Comparison of ENCODE assay signal across 17 cellular contexts in the genomic region with DNA sequence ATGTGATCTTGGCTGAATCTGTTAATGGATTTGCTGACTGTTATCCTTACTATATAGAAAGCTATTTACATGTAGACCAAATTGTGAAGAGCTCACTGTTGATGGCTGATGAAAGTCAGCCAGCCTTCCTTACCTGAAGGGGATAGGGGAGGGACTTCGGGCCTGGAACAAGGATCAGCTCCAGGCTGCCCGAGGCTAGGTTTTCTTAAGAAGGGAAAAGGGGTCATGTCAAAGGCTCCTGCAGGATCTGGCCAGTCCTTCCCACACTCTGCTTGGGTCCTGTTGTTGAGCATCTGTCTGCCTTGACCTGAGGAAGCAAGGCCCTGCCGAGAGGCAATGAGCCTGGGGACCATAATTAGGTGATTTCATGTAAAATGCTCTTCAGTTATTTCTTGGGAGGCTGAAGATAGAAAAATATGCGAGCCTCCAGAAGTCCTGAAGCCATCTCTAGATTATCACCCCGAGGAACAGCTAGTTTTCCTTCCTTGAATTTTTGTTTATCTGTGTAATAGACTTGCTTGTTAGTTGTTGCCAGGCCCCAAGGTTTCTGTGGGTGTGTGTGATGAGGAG.
DNase-seq lines count a peak whose midpoint lies in the region; ATAC-seq and TF ChIP-seq lines count a peak whose summit lies in the region.
"Had no signal": no experiment of that assay in that cellular context is flagged by ENCODE, and none has a peak within 500 bp of the region (broad histone marks: within the 10 kb centered on the region; RNA-seq: fewer than 3 reads in every experiment).

No MANE protein-coding gene starts in this region.

- CTCF ChIA-PET in WTC11 (lab: Charles Lee) = interaction anchor here (0.8 to 1.0 kb wide), 2 partner anchors 11 to 176 kb away, joined by 3 read pairs; no protein-coding TSS in a partner anchor

- H3K36me3 Mint-ChIP-seq in WTC11 = no peaks in the 10 kb centered on the region
- H3K36me3 Mint-ChIP-seq: CD4-positive, CD25-positive, alpha-beta regulatory T cell; CD8-positive, alpha-beta T cell had no signal

- no peak for TF ChIP-seq CTCF in WTC11 (IDR thresholded peaks at IDR 0.05)
- no peak for TF ChIP-seq CTCF in omental fat pad (IDR thresholded peaks at IDR 0.05)

- peak; percentile 90 for DNase-seq in ELF-1 (ENCODE audit: low read depth, low spot score)
- DNase-seq in WTC11 (ENCODE audit: low spot score) = no peak
- DNase-seq in islet precursor cell = peak; percentile 80
- DNase-seq in omental fat pad (ENCODE audit: low spot score) = no peak
- DNase-seq in GM03348 (ENCODE audit: low spot score) = no peak
- no peak for DNase-seq in NCI-H345 treated with DMSO at 0.1 percent for 48 hours (lab: John Stamatoyannopoulos, UW; ENCODE audit: unreplicated experiment)
- DNase-seq in activated T-cell treated with anti-CD3 and anti-CD28 coated beads, Interleukin-2, amount 50 U/mL, for 48 hours = no peak
- no peak for DNase-seq in GOT3 (lab: John Stamatoyannopoulos, UW)
- DNase-seq: CD4-positive, CD25-positive, alpha-beta regulatory T cell; CD8-positive, alpha-beta T cell; DMS 273 treated with DMSO at 0.1 percent for 48 hours; DMS79; EL; GF-D8; GM23248; HFFc6 had no signal

- no peaks in the 10 kb centered on the region for H3K27me3 Mint-ChIP-seq in WTC11 (ENCODE audit: low read depth)
- H3K27me3 Mint-ChIP-seq: B cell had no signal

- H3K4me3 Mint-ChIP-seq in WTC11 = no peak overlapping the region
- H3K4me3 Mint-ChIP-seq: B cell; CD4-positive, CD25-positive, alpha-beta regulatory T cell; CD8-positive, alpha-beta T cell; HFFc6 had no signal

- no peak overlapping the region for H3K27ac Mint-ChIP-seq in WTC11
- H3K27ac Mint-ChIP-seq: B cell; CD4-positive, CD25-positive, alpha-beta regulatory T cell; CD8-positive, alpha-beta T cell; HFFc6 had no signal

- peaks cover 5% of the 10 kb centered on the region; the same call in 1 of the 2 replicates for H3K4me1 Mint-ChIP-seq in WTC11
- H3K4me1 Mint-ChIP-seq: B cell; CD4-positive, CD25-positive, alpha-beta regulatory T cell had no signal

- H3K9me3 Mint-ChIP-seq in WTC11 = peaks cover 3% of the 10 kb centered on the region; the same call in 1 of the 2 replicates
- H3K9me3 Mint-ChIP-seq: CD8-positive, alpha-beta T cell; HFFc6 had no signal

- ATAC-seq in WTC11 = peak; percentile 44
- ATAC-seq in omental fat pad (ENCODE audit: low FRiP score) = peak; percentile 48
- ATAC-seq: CD8-positive, alpha-beta T cell had no signal

- POLR2A ChIA-PET in WTC11 (lab: Charles Lee) = interaction anchor here (0.6 kb wide), 1 partner anchor 42 kb away, joined by 4 read pairs; no protein-coding TSS in a partner anchor

TF ChIP-seq in WTC11, 78 proteins besides CTCF, POLR2A, EP300 and RAD21:
- TF ChIP-seq ZNF396 (CRISPR knock-in tag; IDR thresholded peaks at IDR 0.05; ENCODE audit: borderline replicate concordance) (no peak), ZNF263 (CRISPR knock-in tag; IDR thresholded peaks at IDR 0.05; ENCODE audit: low read depth) (no peak), TCF7 (CRISPR knock-in tag; IDR thresholded peaks at IDR 0.05; ENCODE audit: low read depth) (no peak), ATF1 (CRISPR knock-in tag; IDR thresholded peaks at IDR 0.05) (no peak), ZBTB21 (CRISPR knock-in tag; IDR thresholded peaks at IDR 0.05; ENCODE audit: borderline replicate concordance) (no peak), HMGA2 (CRISPR knock-in tag; IDR thresholded peaks at IDR 0.05) (no peak)
- TF ChIP-seq, protein P1, sequence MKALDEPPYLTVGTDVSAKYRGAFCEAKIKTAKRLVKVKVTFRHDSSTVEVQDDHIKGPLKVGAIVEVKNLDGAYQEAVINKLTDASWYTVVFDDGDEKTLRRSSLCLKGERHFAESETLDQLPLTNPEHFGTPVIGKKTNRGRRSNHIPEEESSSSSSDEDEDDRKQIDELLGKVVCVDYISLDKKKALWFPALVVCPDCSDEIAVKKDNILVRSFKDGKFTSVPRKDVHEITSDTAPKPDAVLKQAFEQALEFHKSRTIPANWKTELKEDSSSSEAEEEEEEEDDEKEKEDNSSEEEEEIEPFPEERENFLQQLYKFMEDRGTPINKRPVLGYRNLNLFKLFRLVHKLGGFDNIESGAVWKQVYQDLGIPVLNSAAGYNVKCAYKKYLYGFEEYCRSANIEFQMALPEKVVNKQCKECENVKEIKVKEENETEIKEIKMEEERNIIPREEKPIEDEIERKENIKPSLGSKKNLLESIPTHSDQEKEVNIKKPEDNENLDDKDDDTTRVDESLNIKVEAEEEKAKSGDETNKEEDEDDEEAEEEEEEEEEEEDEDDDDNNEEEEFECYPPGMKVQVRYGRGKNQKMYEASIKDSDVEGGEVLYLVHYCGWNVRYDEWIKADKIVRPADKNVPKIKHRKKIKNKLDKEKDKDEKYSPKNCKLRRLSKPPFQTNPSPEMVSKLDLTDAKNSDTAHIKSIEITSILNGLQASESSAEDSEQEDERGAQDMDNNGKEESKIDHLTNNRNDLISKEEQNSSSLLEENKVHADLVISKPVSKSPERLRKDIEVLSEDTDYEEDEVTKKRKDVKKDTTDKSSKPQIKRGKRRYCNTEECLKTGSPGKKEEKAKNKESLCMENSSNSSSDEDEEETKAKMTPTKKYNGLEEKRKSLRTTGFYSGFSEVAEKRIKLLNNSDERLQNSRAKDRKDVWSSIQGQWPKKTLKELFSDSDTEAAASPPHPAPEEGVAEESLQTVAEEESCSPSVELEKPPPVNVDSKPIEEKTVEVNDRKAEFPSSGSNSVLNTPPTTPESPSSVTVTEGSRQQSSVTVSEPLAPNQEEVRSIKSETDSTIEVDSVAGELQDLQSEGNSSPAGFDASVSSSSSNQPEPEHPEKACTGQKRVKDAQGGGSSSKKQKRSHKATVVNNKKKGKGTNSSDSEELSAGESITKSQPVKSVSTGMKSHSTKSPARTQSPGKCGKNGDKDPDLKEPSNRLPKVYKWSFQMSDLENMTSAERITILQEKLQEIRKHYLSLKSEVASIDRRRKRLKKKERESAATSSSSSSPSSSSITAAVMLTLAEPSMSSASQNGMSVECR (CRISPR knock-in tag; IDR thresholded peaks at IDR 0.05; ENCODE audit: borderline replicate concordance) = no peak
- TF ChIP-seq, protein P2, sequence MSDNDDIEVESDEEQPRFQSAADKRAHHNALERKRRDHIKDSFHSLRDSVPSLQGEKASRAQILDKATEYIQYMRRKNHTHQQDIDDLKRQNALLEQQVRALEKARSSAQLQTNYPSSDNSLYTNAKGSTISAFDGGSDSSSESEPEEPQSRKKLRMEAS (CRISPR knock-in tag; IDR thresholded peaks at IDR 0.05) = no peak

Comparison
In these comparisons a context has a peak if more than half of its experiments do, and no peak if none do; other contexts are left out.
1. DNase-seq: peak in ELF-1 (single experiment) and islet precursor cell (single experiment); none in WTC11 (single experiment), omental fat pad (single experiment), GM03348 (single experiment), NCI-H345 treated with DMSO at 0.1 percent for 48 hours (single experiment), activated T-cell treated with anti-CD3 and anti-CD28 coated beads, Interleukin-2, amount 50 U/mL, for 48 hours (0 of 2) and GOT3 (single experiment).